1 cellular context compared by ENCODE assay signal in the genomic region with DNA sequence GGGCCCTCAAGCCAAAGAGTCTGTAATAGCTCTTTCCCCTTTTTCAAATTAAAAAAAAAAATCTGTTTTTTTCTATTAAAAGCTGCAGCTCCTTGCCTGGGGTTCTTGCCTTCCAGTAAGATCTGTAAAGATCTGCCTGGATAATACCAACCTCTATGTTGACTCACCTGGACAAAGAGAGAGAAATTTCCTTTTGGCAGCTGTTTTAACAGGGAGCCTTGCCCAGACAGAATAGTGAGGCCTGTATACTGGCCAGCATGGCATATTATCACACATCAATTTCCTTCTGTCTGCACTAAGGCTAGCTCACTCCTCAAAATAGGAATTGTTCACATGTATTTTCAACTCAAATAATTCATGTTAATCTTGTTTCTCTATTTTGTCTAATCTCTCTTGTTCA.
TF ChIP-seq lines count a peak whose summit lies in the region.

No MANE protein-coding gene starts in this region.

TF ChIP-seq in HepG2, 621 proteins besides CTCF, POLR2A, EP300 and RAD21:
- no peak for TF ChIP-seq ZNF441 (CRISPR knock-in tag; IDR thresholded peaks at IDR 0.05; ENCODE audit: borderline replicate concordance)
- TF ChIP-seq SPEN (CRISPR knock-in tag; IDR thresholded peaks at IDR 0.05; ENCODE audit: low read depth) = no peak
- no peak for TF ChIP-seq ZBTB4 (CRISPR knock-in tag; IDR thresholded peaks at IDR 0.05; ENCODE audit: borderline replicate concordance)
- no peak for TF ChIP-seq CC2D1A (CRISPR knock-in tag; IDR thresholded peaks at IDR 0.05)
- TF ChIP-seq ZNF747 (CRISPR knock-in tag; IDR thresholded peaks at IDR 0.05; ENCODE audit: borderline replicate concordance) = no peak
- TF ChIP-seq JDP2 (CRISPR knock-in tag; IDR thresholded peaks at IDR 0.05; ENCODE audit: borderline replicate concordance) = no peak
